ENCODE assay signal across 8 cellular contexts in genomic region chr6:72522735-72523141, GRCh38.
A peak's percentile ranks its signal among the peaks of the same experiment; 100 is the strongest.
DNase-seq lines count a peak whose midpoint lies in the region; ATAC-seq and TF ChIP-seq lines count a peak whose summit lies in the region.

No MANE protein-coding gene starts in this region.

- peak; percentile 19 for DNase-seq in BE2C
- peak; percentile 8 for DNase-seq in SHP77 treated with DMSO at 0.1 percent for 48 hours (lab: John Stamatoyannopoulos, UW)
- DNase-seq in retina = peak; percentile 8
- no peak for DNase-seq in NCI-H1048 (lab: John Stamatoyannopoulos, UW)
- no peak for DNase-seq in putamen (ENCODE audit: low spot score)

- no peaks in the 10 kb centered on the region for H3K36me3 ChIP-seq in BE2C

- TF ChIP-seq CTCF in BE2C (IDR thresholded peaks at IDR 0.05; ENCODE audit: low read depth, low read length) = peak; percentile 18; the same call in 1 of the 2 replicates

- no peaks in the 10 kb centered on the region for H3K27me3 ChIP-seq in BE2C

- H3K4me3 ChIP-seq in BE2C (ENCODE audit: low read depth, low read length) = no peak overlapping the region

- H3K4me1 ChIP-seq in BE2C = no peaks in the 10 kb centered on the region

- no peaks in the 10 kb centered on the region for H3K9me3 ChIP-seq in BE2C

- peak; percentile 51 for ATAC-seq in GM18868 (IDR thresholded peaks at IDR 0.05; ENCODE audit: unreplicated experiment)
- peak; percentile 60 for ATAC-seq in HG03354 (IDR thresholded peaks at IDR 0.05; ENCODE audit: poor library complexity, severe bottlenecking, unreplicated experiment)
- no peak for ATAC-seq in activated CD4-positive, CD25-positive, alpha-beta regulatory T cell treated with anti-CD3 and anti-CD28 coated beads, Interleukin-2, amount 50 U/mL, for 24 hours

Comparison
In these comparisons a context has a peak if more than half of its experiments do, and no peak if none do; other contexts are left out.
1. DNase-seq: peak in BE2C (single experiment), SHP77 treated with DMSO at 0.1 percent for 48 hours (single experiment) and retina (single experiment); none in NCI-H1048 (single experiment) and putamen (single experiment).
2. ATAC-seq: peak in GM18868 (single experiment) and HG03354 (single experiment); none in activated CD4-positive, CD25-positive, alpha-beta regulatory T cell treated with anti-CD3 and anti-CD28 coated beads, Interleukin-2, amount 50 U/mL, for 24 hours (0 of 2).